25 cellular contexts compared by ENCODE assay signal in the genomic region with DNA sequence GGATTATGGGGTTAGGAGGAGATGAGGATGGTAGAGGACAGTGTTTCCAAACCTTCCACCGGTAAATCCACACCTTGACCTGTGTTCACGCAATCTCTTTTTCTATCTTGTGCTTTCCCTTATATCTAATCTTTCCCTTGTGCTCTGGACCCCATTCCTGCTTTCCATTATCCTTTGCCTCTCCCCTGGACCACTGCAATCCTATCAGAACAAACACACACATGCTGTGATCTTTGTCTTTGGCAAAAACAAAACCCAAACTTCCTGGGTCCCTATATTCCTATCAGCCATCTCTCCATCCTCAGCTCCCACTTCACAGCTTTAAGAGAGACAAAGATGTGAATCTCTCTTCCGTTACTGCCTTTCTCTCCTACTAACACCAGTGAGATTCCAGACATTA.
"Had no signal": no experiment of that assay in that cellular context is flagged by ENCODE, and none has a peak within 500 bp of the region (broad histone marks: within the 10 kb centered on the region; RNA-seq: fewer than 3 reads in every experiment).

No MANE protein-coding gene starts in this region.

- H3K4me3 Mint-ChIP-seq: activated CD4-positive, alpha-beta T cell treated with anti-CD3 and anti-CD28 coated beads for 36 hours; activated naive CD4-positive, alpha-beta T cell treated with anti-CD3 and anti-CD28 coated beads for 36 hours; activated T-cell treated with anti-CD3 and anti-CD28 coated beads, Interleukin-2, amount 50 U/mL, for 4 hours; brain; immature natural killer cell; stimulated activated naive CD8-positive, alpha-beta T cell treated with anti-CD3 and anti-CD28 coated beads, Interleukin-15, amount 100 ng/mL, for 72 hours had no signal

- H3K4me3 ChIP-seq: hepatocyte, left ventricle myocardium inferior, mucosa of descending colon, pancreas, psoas muscle, right atrium auricular region, spleen, tibial nerve had no signal

- H3K27me3 Mint-ChIP-seq: activated CD4-positive, alpha-beta T cell treated with anti-CD3 and anti-CD28 coated beads for 36 hours; brain; stimulated activated naive CD8-positive, alpha-beta T cell treated with anti-CD3 and anti-CD28 coated beads, Interleukin-15, amount 100 ng/mL, for 72 hours had no signal

- H3K36me3 ChIP-seq: left ventricle myocardium inferior, pancreas, right atrium auricular region, spleen, tibial nerve had no signal

- H3K36me3 Mint-ChIP-seq: brain, immature natural killer cell had no signal

- H3K9me3 Mint-ChIP-seq: activated naive CD4-positive, alpha-beta T cell treated with anti-CD3 and anti-CD28 coated beads for 36 hours; immature natural killer cell had no signal

- H3K27ac Mint-ChIP-seq: activated CD4-positive, alpha-beta T cell treated with anti-CD3 and anti-CD28 coated beads for 36 hours; activated naive CD4-positive, alpha-beta T cell treated with anti-CD3 and anti-CD28 coated beads for 36 hours; brain; immature natural killer cell had no signal

- H3K27me3 ChIP-seq: hepatocyte, pancreas, right atrium auricular region, spleen, tibial nerve had no signal

- DNase-seq: activated CD4-positive, alpha-beta T cell treated with anti-CD3 and anti-CD28 coated beads for 36 hours; activated CD4-positive, alpha-beta T cell treated with anti-CD3 and anti-CD28 coated beads, Interleukin-2, amount 50 U/mL, for 48 hours; activated CD8-positive, alpha-beta memory T cell treated with anti-CD3 and anti-CD28 coated beads, Interleukin-2, amount 50 U/mL, for 48 hours; activated effector memory CD4-positive, alpha-beta T cell treated with Interleukin-2 at 50 U/mL for 16 hours; activated naive CD4-positive, alpha-beta T cell treated with anti-CD3 and anti-CD28 coated beads for 36 hours; activated T-cell treated with anti-CD3 and anti-CD28 coated beads, Interleukin-2, amount 50 U/mL, for 4 hours; aorta; erythroblast; foreskin melanocyte; glutamatergic neuron; immature natural killer cell; left ventricle myocardium inferior; mucosa of descending colon; pancreas; psoas muscle; spleen; stimulated activated CD4-positive, alpha-beta T cell treated with anti-CD3 and anti-CD28 coated beads, Interleukin-4, amount 100 ng/mL, for 1 hour; stimulated activated naive CD8-positive, alpha-beta T cell treated with anti-CD3 and anti-CD28 coated beads, Interleukin-15, amount 100 ng/mL, for 72 hours; T-helper 1 cell; T-helper 9 cell had no signal

- H3K27ac ChIP-seq: hepatocyte, left ventricle myocardium inferior, pancreas, psoas muscle, right atrium auricular region, spleen, tibial nerve had no signal

- H3K9me3 ChIP-seq: left ventricle myocardium inferior, mucosa of descending colon, pancreas, psoas muscle, right atrium auricular region, spleen, tibial nerve had no signal

- ATAC-seq: activated CD4-positive, alpha-beta T cell treated with anti-CD3 and anti-CD28 coated beads for 36 hours; activated T-cell treated with anti-CD3 and anti-CD28 coated beads, Interleukin-2, amount 50 U/mL, for 4 hours; mucosa of descending colon; pancreas; psoas muscle; SK-N-SH treated with all-trans-retinoic acid at 6 μM for 48 hours; stimulated activated naive CD8-positive, alpha-beta T cell treated with anti-CD3 and anti-CD28 coated beads, Interleukin-15, amount 100 ng/mL, for 72 hours had no signal
